ENCODE assay signal across 26 cellular contexts in genomic region chr16:49589721-49590120, GRCh38.
DNase-seq lines count a peak whose midpoint lies in the region; ATAC-seq lines count a peak whose summit lies in the region.
"Had no signal": no experiment of that assay in that cellular context is flagged by ENCODE, and none has a peak within 500 bp of the region (broad histone marks: within the 10 kb centered on the region; RNA-seq: fewer than 3 reads in every experiment).

No MANE protein-coding gene starts in this region.

- intact Hi-C loops in posterior vena cava (cut with DNase I): loop anchor here (10.0 kb wide), 1 partner anchor 95 kb away; no protein-coding TSS in a partner anchor

- H3K36me3 ChIP-seq in HUES48 (ENCODE audit: control insufficient read depth, insufficient read depth, low read length): no peaks in the 10 kb centered on the region
- no peaks in the 10 kb centered on the region for H3K36me3 ChIP-seq in iPS-20b (ENCODE audit: insufficient read depth, low read depth, low read length)
- H3K36me3 ChIP-seq: lower lobe of right lung, ovary, thyroid gland, vagina had no signal

- H3K4me1 ChIP-seq in HUES48 (ENCODE audit: control insufficient read depth, insufficient read depth, low read length) (peaks cover 25% of the 10 kb centered on the region), iPS-20b (ENCODE audit: insufficient read depth, low read length) (peaks cover 31% of the 10 kb centered on the region)
- H3K4me1 ChIP-seq: lower lobe of right lung, thyroid gland had no signal

- H3K27ac ChIP-seq in HUES48 (ENCODE audit: low read depth, low read length) (peak overlapping the region; percentile 72), iPS-20b (ENCODE audit: low read length) (no peak overlapping the region)
- H3K27ac ChIP-seq: lower lobe of right lung, ovary, thyroid gland, vagina had no signal

- H3K4me3 ChIP-seq in HUES48 (ENCODE audit: low read depth, low read length) (no peak overlapping the region), iPS-20b (ENCODE audit: low read length) (peak overlapping the region; percentile 11; the same call in 1 of the 2 replicates)
- H3K4me3 ChIP-seq: lower lobe of right lung, ovary, smooth muscle cell, thyroid gland, vagina had no signal

- DNase-seq in NOMO-1 treated with DMSO at 0.1 percent for 48 hours (lab: John Stamatoyannopoulos, UW; ENCODE audit: unreplicated experiment) (peak; percentile 60), posterior vena cava (ENCODE audit: low spot score) (peak; percentile 53), activated gamma-delta T cell treated with Interleukin-2 at 50 U/mL for 16 hours (no peak), GM03348 (ENCODE audit: low spot score) (no peak)
- DNase-seq: activated CD4-positive, alpha-beta T cell treated with anti-CD3 and anti-CD28 coated beads, Interleukin-2, amount 50 U/mL, for 4 hours; activated naive CD8-positive, alpha-beta T cell treated with anti-CD3 and anti-CD28 coated beads, Interleukin-2, amount 50 U/mL, for 24 hours; activated T-cell treated with anti-CD3 and anti-CD28 coated beads, Interleukin-2, amount 50 U/mL, for 48 hours; central memory CD4-positive, alpha-beta T cell; EL; lower lobe of right lung; NCI-H146; SHP77; stimulated activated CD4-positive, alpha-beta T cell treated with anti-CD3 and anti-CD28 coated beads, Interleukin-1b, Interleukin-23, amount 100 ng/mL, for 48 hours; T-helper 17 cell; thyroid gland had no signal

- H3K27me3 ChIP-seq in HUES48 (ENCODE audit: control insufficient read depth, insufficient read depth, low read length): no peaks in the 10 kb centered on the region
- H3K27me3 ChIP-seq in iPS-20b (ENCODE audit: insufficient read depth, low read length): no peaks in the 10 kb centered on the region
- H3K27me3 ChIP-seq: ovary, thyroid gland, vagina had no signal

- no peaks in the 10 kb centered on the region for H3K9me3 ChIP-seq in HUES48 (ENCODE audit: control insufficient read depth, insufficient read depth, low read length)
- no peaks in the 10 kb centered on the region for H3K9me3 ChIP-seq in iPS-20b (ENCODE audit: insufficient read depth, low read depth, low read length)
- H3K9me3 ChIP-seq: lower lobe of right lung, ovary, thyroid gland, vagina had no signal

- no peak overlapping the region for H3K9ac ChIP-seq in HUES48 (ENCODE audit: low read depth, low read length)
- H3K9ac ChIP-seq in iPS-20b (ENCODE audit: low read depth, low read length): peak overlapping the region; percentile 31; the same call in 1 of the 2 replicates

- ATAC-seq in GM21367 (IDR thresholded peaks at IDR 0.05; ENCODE audit: unreplicated experiment): no peak
- ATAC-seq: activated CD4-positive, CD25-positive, alpha-beta regulatory T cell treated with anti-CD3 and anti-CD28 coated beads, Interleukin-2, amount 50 U/mL, for 24 hours; activated naive CD8-positive, alpha-beta T cell treated with anti-CD3 and anti-CD28 coated beads, Interleukin-2, amount 50 U/mL, for 24 hours; esophagus mucosa; HepG2; lower lobe of right lung; naive thymus-derived CD8-positive, alpha-beta T cell; Panc1; T-helper 17 cell had no signal

Comparison
In these comparisons a context has a peak if more than half of its experiments do, and no peak if none do; other contexts are left out.
1. DNase-seq: peak in NOMO-1 treated with DMSO at 0.1 percent for 48 hours (single experiment) and posterior vena cava (single experiment); none in activated gamma-delta T cell treated with Interleukin-2 at 50 U/mL for 16 hours (single experiment) and GM03348 (single experiment).